Comparison of ENCODE assay signal across 25 cellular contexts in the genomic region with DNA sequence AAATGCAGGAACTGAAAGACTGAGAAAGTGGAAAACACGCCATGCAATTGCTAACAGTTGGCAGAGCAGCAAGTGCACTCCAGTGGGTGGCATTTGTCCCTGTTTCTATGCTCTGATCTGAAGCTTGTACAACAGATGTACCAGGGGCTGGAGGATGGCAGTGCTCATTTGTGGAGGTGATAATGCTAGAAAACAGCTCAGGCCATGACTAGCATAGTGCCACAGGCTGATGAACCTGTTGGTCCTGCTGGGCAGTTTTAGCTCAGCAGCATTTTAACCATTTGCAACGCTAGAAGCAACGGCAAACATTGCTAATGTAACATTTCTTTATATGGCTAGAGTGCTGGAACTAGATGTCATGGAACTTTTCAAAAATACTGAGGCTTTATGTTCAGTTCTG.
"Had no signal": no experiment of that assay in that cellular context is flagged by ENCODE, and none has a peak within 500 bp of the region (broad histone marks: within the 10 kb centered on the region; RNA-seq: fewer than 3 reads in every experiment).

No MANE protein-coding gene starts in this region.

- H3K4me3 ChIP-seq: coronary artery, gastrocnemius medialis, lower lobe of right lung, pancreas, psoas muscle, right lobe of liver, tibial artery, upper lobe of left lung, vagina had no signal

- H3K4me3 Mint-ChIP-seq: endodermal cell; naive B cell; nephron; stimulated activated effector memory CD8-positive, alpha-beta T cell treated with anti-CD3 and anti-CD28 coated beads, Interleukin-12 subunit alpha, Interleukin-12 subunit beta, amount 100 ng/mL, for 72 hours; stimulated activated naive CD8-positive, alpha-beta T cell treated with anti-CD3 and anti-CD28 coated beads, Interleukin-15, Interleukin-2, amounts not matched to agents 100 ng/mL and 50 ng/mL, for 24 hours had no signal

- H3K27ac ChIP-seq: coronary artery, gastrocnemius medialis, lower lobe of right lung, pancreas, psoas muscle, right lobe of liver, tibial artery, upper lobe of left lung, vagina had no signal

- DNase-seq: effector CD4-positive, alpha-beta T cell; endodermal cell; gastrocnemius medialis; glutamatergic neuron; islet precursor cell; lower lobe of right lung; mesenchymal stem cell; midbrain; naive B cell; occipital lobe; pancreas; psoas muscle; retina; right lobe of liver; stimulated activated CD4-positive, alpha-beta T cell treated with anti-CD3 and anti-CD28 coated beads, Interleukin-4, amount 100 ng/mL, for 1 hour; stimulated activated CD8-positive, alpha-beta memory T cell treated with anti-CD3 and anti-CD28 coated beads, Interleukin-4, amount 100 ng/mL, for 48 hours; tibial artery; upper lobe of left lung had no signal

- H3K4me1 ChIP-seq: gastrocnemius medialis, lower lobe of right lung, pancreas, psoas muscle, right lobe of liver, tibial artery, upper lobe of left lung, vagina had no signal

- FAIRE-seq: endothelial cell of umbilical vein, pancreas had no signal

- H3K36me3 Mint-ChIP-seq: naive B cell; stimulated activated effector memory CD8-positive, alpha-beta T cell treated with anti-CD3 and anti-CD28 coated beads, Interleukin-12 subunit alpha, Interleukin-12 subunit beta, amount 100 ng/mL, for 72 hours had no signal

- H3K4me1 Mint-ChIP-seq: endodermal cell; naive B cell; stimulated activated effector memory CD8-positive, alpha-beta T cell treated with anti-CD3 and anti-CD28 coated beads, Interleukin-12 subunit alpha, Interleukin-12 subunit beta, amount 100 ng/mL, for 72 hours had no signal

- H3K9me3 ChIP-seq: gastrocnemius medialis, lower lobe of right lung, pancreas, psoas muscle, right lobe of liver, upper lobe of left lung, vagina had no signal

- H3K27me3 ChIP-seq: gastrocnemius medialis, pancreas, right lobe of liver, tibial artery, upper lobe of left lung, vagina had no signal

- H3K9me3 Mint-ChIP-seq: endodermal cell; stimulated activated naive CD8-positive, alpha-beta T cell treated with anti-CD3 and anti-CD28 coated beads, Interleukin-15, Interleukin-2, amounts not matched to agents 100 ng/mL and 50 ng/mL, for 24 hours had no signal

- H3K36me3 ChIP-seq: gastrocnemius medialis, lower lobe of right lung, pancreas, right lobe of liver, tibial artery, upper lobe of left lung, vagina had no signal

- ATAC-seq: gastrocnemius medialis; left lobe of liver; lower lobe of right lung; pancreas; psoas muscle; right lobe of liver; stimulated activated effector memory CD8-positive, alpha-beta T cell treated with anti-CD3 and anti-CD28 coated beads, Interleukin-12 subunit alpha, Interleukin-12 subunit beta, amount 100 ng/mL, for 72 hours had no signal

- H3K27ac Mint-ChIP-seq: endodermal cell; naive B cell; nephron; stimulated activated effector memory CD8-positive, alpha-beta T cell treated with anti-CD3 and anti-CD28 coated beads, Interleukin-12 subunit alpha, Interleukin-12 subunit beta, amount 100 ng/mL, for 72 hours; stimulated activated naive CD8-positive, alpha-beta T cell treated with anti-CD3 and anti-CD28 coated beads, Interleukin-15, Interleukin-2, amounts not matched to agents 100 ng/mL and 50 ng/mL, for 24 hours had no signal
